ENCODE assay signal across 19 cellular contexts in genomic region chr1:65965112-65965511, GRCh38.
"Had no signal": no experiment of that assay in that cellular context is flagged by ENCODE, and none has a peak within 500 bp of the region (broad histone marks: within the 10 kb centered on the region; RNA-seq: fewer than 3 reads in every experiment).

No MANE protein-coding gene starts in this region.

- H3K27me3 ChIP-seq: neural progenitor cell, sigmoid colon, spleen, upper lobe of right lung had no signal

- H3K4me3 ChIP-seq: coronary artery, lung, neural progenitor cell, sigmoid colon, spleen, thoracic aorta, upper lobe of right lung had no signal

- H3K36me3 ChIP-seq: neural progenitor cell, sigmoid colon, spleen, thoracic aorta, upper lobe of right lung, WERI-Rb-1 had no signal

- H3K4me2 ChIP-seq: neural progenitor cell had no signal

- H3K9ac ChIP-seq: neural progenitor cell had no signal

- H3K4me1 ChIP-seq: neural progenitor cell, spleen, upper lobe of right lung had no signal

- H3K9me3 ChIP-seq: sigmoid colon, thoracic aorta, upper lobe of right lung had no signal

- H3K27ac ChIP-seq: coronary artery, neural progenitor cell, sigmoid colon, spleen, thoracic aorta, upper lobe of right lung, WERI-Rb-1 had no signal

- DNase-seq: activated CD4-positive, alpha-beta memory T cell treated with anti-CD3 and anti-CD28 coated beads for 36 hours; activated CD4-positive, alpha-beta T cell treated with anti-CD3 and anti-CD28 coated beads for 36 hours; activated CD8-positive, alpha-beta memory T cell treated with anti-CD3 and anti-CD28 coated beads, Interleukin-2, amount 10 ng/mL, durations not matched to agents 7 days and 5 days; activated naive CD4-positive, alpha-beta T cell treated with anti-CD3 and anti-CD28 coated beads, Interleukin-2, amount 10 ng/mL, durations not matched to agents 7 days and 5 days; activated T-cell treated with anti-CD3 and anti-CD28 coated beads, Interleukin-2, amount 50 U/mL, for 1 hour; central memory CD4-positive, alpha-beta T cell; effector CD4-positive, alpha-beta T cell; foreskin fibroblast; immature natural killer cell; left cardiac atrium; naive B cell; sigmoid colon; spleen; upper lobe of right lung; WERI-Rb-1 had no signal

- H2AFZ ChIP-seq: neural progenitor cell had no signal
